Comparison of ENCODE assay signal across 8 cellular contexts in the genomic region with DNA sequence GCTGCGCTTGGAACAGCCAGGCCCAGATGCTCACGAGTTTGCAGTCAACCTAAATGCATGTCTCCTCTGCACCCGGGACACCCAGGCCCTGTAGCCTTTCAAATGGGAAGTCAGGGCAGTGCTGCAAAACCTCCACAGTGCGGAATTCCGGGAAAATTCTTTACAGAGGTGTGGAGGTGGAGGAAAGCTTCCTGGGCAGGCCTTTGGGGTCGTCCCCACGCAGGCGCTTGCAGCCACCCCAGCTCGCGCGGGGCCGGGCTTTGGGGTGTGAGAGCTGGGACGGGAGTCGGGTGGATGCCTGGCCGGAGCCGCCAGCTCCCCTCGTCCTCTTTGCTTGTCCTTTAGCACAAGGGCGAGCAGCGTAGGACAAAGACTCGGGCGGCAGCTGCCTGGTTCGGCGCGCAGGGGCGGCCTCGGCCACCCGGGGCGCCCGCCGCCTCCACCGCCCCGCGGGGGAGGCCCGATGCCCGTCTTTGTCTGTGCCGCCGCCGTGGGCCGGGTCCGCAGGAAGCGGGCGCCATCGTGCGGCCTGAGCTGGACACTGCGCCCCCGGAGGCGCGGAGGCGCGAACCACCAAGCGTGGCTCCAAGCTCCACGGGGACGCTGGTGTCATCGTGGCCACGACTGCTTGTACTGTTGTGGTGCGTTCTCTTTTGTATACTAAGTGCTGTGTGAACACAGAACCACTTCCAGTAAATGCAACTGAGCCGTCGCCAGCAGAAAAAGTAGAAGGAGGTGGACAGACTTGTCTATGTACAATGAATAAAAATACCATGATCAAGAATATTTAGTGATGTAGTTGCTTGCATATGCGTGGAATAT. TPM values are rescaled to one million over a fixed set of nuclear protein-coding genes. Genes with fewer than 3 reads are reported as not detected.
DNase-seq lines count a peak whose midpoint lies in the region; ATAC-seq and TF ChIP-seq lines count a peak whose summit lies in the region.

No MANE protein-coding gene starts in this region.

- H3K27me3 ChIP-seq in WERI-Rb-1 (ENCODE audit: insufficient read depth, low read depth, severe bottlenecking), result no peaks in the 10 kb centered on the region
- peaks cover 8% of the 10 kb centered on the region for H3K27me3 ChIP-seq in kidney epithelial cell (ENCODE audit: control insufficient read depth, insufficient read depth, low read length)

- peak; percentile 99 for TF ChIP-seq CTCF in WERI-Rb-1 (IDR thresholded peaks at IDR 0.05; ENCODE audit: low read depth, low read length)
- peak; percentile 73 for TF ChIP-seq CTCF in kidney epithelial cell (IDR thresholded peaks at IDR 0.05; ENCODE audit: insufficient read depth, low read length, poor library complexity, severe bottlenecking)

- H3K27ac ChIP-seq in WERI-Rb-1, result peak overlapping the region; percentile 48; the same call in 1 of the 2 replicates
- H3K27ac ChIP-seq in caudate nucleus (ENCODE audit: low read depth, low read length), result no peak overlapping the region

- ATAC-seq in HG02588 (IDR thresholded peaks at IDR 0.05; ENCODE audit: unreplicated experiment), result peak; percentile 97

- H3K36me3 ChIP-seq in WERI-Rb-1 (no peaks in the 10 kb centered on the region), kidney epithelial cell (ENCODE audit: control insufficient read depth, insufficient read depth, low read length) (no peaks in the 10 kb centered on the region)

- H3K4me3 ChIP-seq in WERI-Rb-1 (ENCODE audit: low read depth, low read length), result peak overlapping the region; percentile 29
- H3K4me3 ChIP-seq in kidney epithelial cell (ENCODE audit: low read depth, low read length), result peak overlapping the region; percentile 25

- H3K9me3 ChIP-seq in WERI-Rb-1 (ENCODE audit: severe bottlenecking), result peaks cover 2% of the 10 kb centered on the region

- DNase-seq in NCI-H187 (lab: John Stamatoyannopoulos, UW), result peak; percentile 58 to 60
- DNase-seq in NCI-H187 treated with DMSO at 0.1 percent for 48 hours (lab: John Stamatoyannopoulos, UW), result no peak
- DNase-seq in NCI-H1048 (lab: John Stamatoyannopoulos, UW), result peak; percentile 44
- peak; percentile 81 for DNase-seq in WERI-Rb-1
- peak in 57 of 61 donors; percentile 1 to 79 (median 48) for DNase-seq in caudate nucleus (lab: John Stamatoyannopoulos, UW)
- DNase-seq in kidney epithelial cell (ENCODE audit: low read depth), result no peak
- DNase-seq in stimulated activated CD4-positive, alpha-beta T cell treated with anti-CD3 and anti-CD28 coated beads, Interleukin-15, amount 100 ng/mL, for 48 hours (ENCODE audit: low read depth in 2 of 2), result peak; percentile 36 to 61

RNA-seq across cellular contexts. Expression of a gene that starts 28.2 kb away (rescaled TPM):
- total RNA-seq in kidney epithelial cell, result 6.7 and 9.2 TPM in 2 replicates

Comparison
In these comparisons a context has a peak if more than half of its experiments do, and no peak if none do; other contexts are left out.
1. DNase-seq: peak in NCI-H187 (2 of 2), NCI-H1048 (single experiment), WERI-Rb-1 (single experiment), caudate nucleus (57 of 61) and stimulated activated CD4-positive, alpha-beta T cell treated with anti-CD3 and anti-CD28 coated beads, Interleukin-15, amount 100 ng/mL, for 48 hours (2 of 2); none in NCI-H187 treated with DMSO at 0.1 percent for 48 hours (single experiment) and kidney epithelial cell (single experiment).